ENCODE assay signal across 34 cellular contexts in the genomic region with DNA sequence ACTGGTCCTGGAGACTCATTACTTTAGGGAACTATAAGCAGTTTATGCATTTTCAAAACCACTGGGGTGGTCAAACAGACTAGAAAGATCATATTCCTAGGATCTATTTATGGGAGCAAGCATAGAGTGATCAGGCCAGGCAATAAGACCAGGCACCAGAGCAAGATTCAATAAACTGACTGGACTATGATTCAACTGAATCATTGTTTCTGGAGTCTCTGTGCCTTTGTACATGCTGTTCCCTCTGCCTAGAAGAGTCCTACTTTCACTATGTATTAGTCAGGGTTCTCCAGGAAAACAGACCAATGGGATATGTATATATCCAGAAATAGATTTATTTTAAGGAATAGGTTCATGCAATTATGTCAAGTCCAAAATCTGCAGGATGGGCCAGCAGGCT.
"Had no signal": no experiment of that assay in that cellular context is flagged by ENCODE, and none has a peak within 500 bp of the region (broad histone marks: within the 10 kb centered on the region; RNA-seq: fewer than 3 reads in every experiment).

No MANE protein-coding gene starts in this region.

- H3K27ac ChIP-seq: KMS-11 had no signal

- H3K27me3 ChIP-seq: MG63 had no signal

- H3K9me3 ChIP-seq: MG63 had no signal

- DNase-seq: Karpas-422, Kasumi-1, KBM-7, KG1, MG63, MM.1S, NCI-H1048, NCI-H1092, NCI-H1092 treated with DMSO at 0.1 percent for 48 hours, NCI-H1105, NCI-H1105 treated with DMSO at 0.1 percent for 48 hours, NCI-H1417, NCI-H1417 treated with DMSO at 0.1 percent for 48 hours, NCI-H1436, NCI-H1436 treated with DMSO at 0.1 percent for 48 hours, NCI-H146, NCI-H1694, NCI-H1694 treated with DMSO at 0.1 percent for 48 hours, NCI-H187, NCI-H187 treated with DMSO at 0.1 percent for 48 hours, NCI-H1930, NCI-H2029, NCI-H2081, NCI-H2081 treated with DMSO at 0.1 percent for 48 hours, NCI-H2107, NCI-H2171, NCI-H2171 treated with DMSO at 0.1 percent for 48 hours, NCI-H2227 treated with DMSO at 0.1 percent for 48 hours, NCI-H226, NCI-H345, NCI-H446, NCI-H446 treated with DMSO at 0.1 percent for 48 hours, NCI-H510A had no signal

- H3K4me3 ChIP-seq: MG63 had no signal

- H3K36me3 ChIP-seq: MG63 had no signal
